ENCODE assay signal across 23 cellular contexts in the genomic region with DNA sequence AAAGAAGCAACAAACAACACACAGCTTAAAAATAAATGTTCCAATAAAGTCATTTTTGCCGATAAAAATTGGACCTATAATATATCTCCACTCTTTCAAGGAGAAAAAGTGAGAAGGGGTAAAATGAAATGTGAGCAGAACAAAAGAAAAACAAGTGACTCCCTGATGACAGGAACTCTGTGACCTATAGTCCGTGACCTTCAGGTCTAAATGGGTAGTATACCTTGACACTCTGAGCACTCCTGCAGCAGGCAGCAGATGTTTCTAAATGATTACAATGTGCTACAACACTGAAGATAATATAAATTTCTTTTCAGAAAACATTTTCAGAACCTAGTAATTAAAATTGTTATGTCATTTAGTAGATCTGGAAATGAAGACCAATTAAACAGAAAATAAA.
"Had no signal": no experiment of that assay in that cellular context is flagged by ENCODE, and none has a peak within 500 bp of the region (broad histone marks: within the 10 kb centered on the region; RNA-seq: fewer than 3 reads in every experiment).

No MANE protein-coding gene starts in this region.

- H3K9me3 Mint-ChIP-seq: stimulated activated memory B cell treated with anti-CD40 and anti-IgM and Interleukin-4, amounts not matched to agents 10 μg/mL and 1 μg/mL and 100 μg/mL, for 72 hours had no signal

- H3K4me1 ChIP-seq: esophagus muscularis mucosa, gastroesophageal sphincter, psoas muscle, right lobe of liver, tibial artery, upper lobe of left lung, uterus had no signal

- H3K9me3 ChIP-seq: esophagus muscularis mucosa, gastroesophageal sphincter, psoas muscle, right lobe of liver, tibial artery, upper lobe of left lung, uterus had no signal

- H3K27ac Mint-ChIP-seq: natural killer cell treated with Interleukin-12 subunit alpha and Interleukin-12 subunit beta and Interleukin-15 and Interleukin-18, amount 100 ng/mL, for 72 hours; stimulated activated memory B cell treated with anti-CD40 and anti-IgM and Interleukin-4, amounts not matched to agents 10 μg/mL and 1 μg/mL and 100 μg/mL, for 72 hours; stimulated activated naive CD8-positive, alpha-beta T cell treated with anti-CD3 and anti-CD28 coated beads, Interleukin-15, Interleukin-2, amounts not matched to agents 100 ng/mL and 50 ng/mL, for 24 hours had no signal

- H3K36me3 ChIP-seq: esophagus muscularis mucosa, gastroesophageal sphincter, right lobe of liver, tibial artery, upper lobe of left lung, uterus had no signal

- ATAC-seq: gastroesophageal sphincter; left cardiac atrium; left ventricle myocardium superior; natural killer cell treated with Interleukin-12 subunit alpha and Interleukin-12 subunit beta and Interleukin-15 and Interleukin-18, amount 100 ng/mL, for 72 hours; psoas muscle; right lobe of liver; stimulated activated memory B cell treated with anti-CD40 and anti-IgM and Interleukin-4, amounts not matched to agents 10 μg/mL and 1 μg/mL and 100 μg/mL, for 72 hours had no signal

- H3K4me1 Mint-ChIP-seq: stimulated activated memory B cell treated with anti-CD40 and anti-IgM and Interleukin-4, amounts not matched to agents 10 μg/mL and 1 μg/mL and 100 μg/mL, for 72 hours had no signal

- H3K36me3 Mint-ChIP-seq: natural killer cell treated with Interleukin-12 subunit alpha and Interleukin-12 subunit beta and Interleukin-15 and Interleukin-18, amount 100 ng/mL, for 72 hours; stimulated activated memory B cell treated with anti-CD40 and anti-IgM and Interleukin-4, amounts not matched to agents 10 μg/mL and 1 μg/mL and 100 μg/mL, for 72 hours had no signal

- H3K27me3 Mint-ChIP-seq: natural killer cell treated with Interleukin-12 subunit alpha and Interleukin-12 subunit beta and Interleukin-15 and Interleukin-18, amount 100 ng/mL, for 72 hours; stimulated activated memory B cell treated with anti-CD40 and anti-IgM and Interleukin-4, amounts not matched to agents 10 μg/mL and 1 μg/mL and 100 μg/mL, for 72 hours; stimulated activated naive CD8-positive, alpha-beta T cell treated with anti-CD3 and anti-CD28 coated beads, Interleukin-15, Interleukin-2, amounts not matched to agents 100 ng/mL and 50 ng/mL, for 24 hours had no signal

- H3K27me3 ChIP-seq: esophagus muscularis mucosa, gastroesophageal sphincter, right lobe of liver, tibial artery, upper lobe of left lung, uterus had no signal

- DNase-seq: effector memory CD4-positive, alpha-beta T cell; foreskin fibroblast; glutamatergic neuron; kidney; left cardiac atrium; left ventricle myocardium superior; mesenchymal stem cell; midbrain; psoas muscle; retina; right lobe of liver; stimulated activated CD4-positive, alpha-beta T cell treated with anti-CD3 and anti-CD28 coated beads, Interleukin-15, amount 100 ng/mL, for 24 hours; stimulated activated CD4-positive, alpha-beta T cell treated with anti-CD3 and anti-CD28 coated beads, Interleukin-1b, Interleukin-23, amount 100 ng/mL, for 48 hours; stimulated activated CD4-positive, alpha-beta T cell treated with anti-CD3 and anti-CD28 coated beads, Interleukin-4, amount 100 ng/mL, for 24 hours; tibial artery; upper lobe of left lung; uterus had no signal

- H3K4me3 ChIP-seq: esophagus muscularis mucosa, gastroesophageal sphincter, lung, psoas muscle, right lobe of liver, tibial artery, upper lobe of left lung, uterus had no signal

- H3K4me3 Mint-ChIP-seq: natural killer cell treated with Interleukin-12 subunit alpha and Interleukin-12 subunit beta and Interleukin-15 and Interleukin-18, amount 100 ng/mL, for 72 hours; stimulated activated memory B cell treated with anti-CD40 and anti-IgM and Interleukin-4, amounts not matched to agents 10 μg/mL and 1 μg/mL and 100 μg/mL, for 72 hours; stimulated activated naive CD8-positive, alpha-beta T cell treated with anti-CD3 and anti-CD28 coated beads, Interleukin-15, Interleukin-2, amounts not matched to agents 100 ng/mL and 50 ng/mL, for 24 hours had no signal
